16 cellular contexts compared by ENCODE assay signal in genomic region chr7:108291135-108291508, GRCh38.
DNase-seq lines count a peak whose midpoint lies in the region; ATAC-seq, FAIRE-seq and TF ChIP-seq lines count a peak whose summit lies in the region.
"Had no signal": no experiment of that assay in that cellular context is flagged by ENCODE, and none has a peak within 500 bp of the region (broad histone marks: within the 10 kb centered on the region; RNA-seq: fewer than 3 reads in every experiment).

No MANE protein-coding gene starts in this region.

- H3K9me3 ChIP-seq in A673 (ENCODE audit: low read depth, low read length, poor library complexity, severe bottlenecking), result no peaks in the 10 kb centered on the region
- no peaks in the 10 kb centered on the region for H3K9me3 ChIP-seq in SK-N-MC (ENCODE audit: low read depth, low read length)
- no peaks in the 10 kb centered on the region for H3K9me3 ChIP-seq in ectodermal cell (ENCODE audit: control insufficient read depth, low read length)
- H3K9me3 ChIP-seq in PC-9 (ENCODE audit: insufficient read depth, low read depth), result no peaks in the 10 kb centered on the region

- H3K27ac ChIP-seq in A673 (ENCODE audit: low read depth, low read length, poor library complexity, severe bottlenecking), result peak overlapping the region; percentile 86
- peak overlapping the region; percentile 4; the same call in 1 of the 2 replicates for H3K27ac ChIP-seq in SK-N-MC
- peak overlapping the region; percentile 67 for H3K27ac ChIP-seq in ectodermal cell (ENCODE audit: insufficient read depth, low read depth, low read length, poor library complexity, severe bottlenecking)
- H3K27ac ChIP-seq in PC-9, result no peak overlapping the region
- H3K27ac ChIP-seq: HL-60 had no signal

- H3K9me3 Mint-ChIP-seq in nephron, result no peaks in the 10 kb centered on the region
- no peaks in the 10 kb centered on the region for H3K9me3 Mint-ChIP-seq in activated naive CD8-positive, alpha-beta T cell treated with anti-CD3 and anti-CD28 coated beads for 36 hours

- no peak overlapping the region for H2AFZ ChIP-seq in PC-9

- no peaks in the 10 kb centered on the region for H3K27me3 ChIP-seq in A673 (replicated peaks; ENCODE audit: insufficient read depth, low read depth, low read length, poor library complexity)
- H3K27me3 ChIP-seq in ectodermal cell (ENCODE audit: control insufficient read depth, insufficient read depth, low read length, poor library complexity, severe bottlenecking), result no peaks in the 10 kb centered on the region
- H3K27me3 ChIP-seq in PC-9 (ENCODE audit: insufficient read depth, low read depth), result no peaks in the 10 kb centered on the region

- DNase-seq in A673 (ENCODE audit: low spot score) (no peak), SK-N-MC (ENCODE audit: low read depth, low spot score) (no peak), PC-9 (no peak), H54 (ENCODE audit: insufficient read length, low spot score) (no peak)
- DNase-seq in activated naive CD8-positive, alpha-beta T cell treated with anti-CD3 and anti-CD28 coated beads for 36 hours, result no peak
- DNase-seq: DMS153, EL, HCEC 1CT, NCI-H524 had no signal

- no peak for FAIRE-seq in H54 (lab: Jason Lieb, UNC)
- FAIRE-seq: HTR-8/SVneo had no signal

- no peak for ATAC-seq in GM19463 (IDR thresholded peaks at IDR 0.05; ENCODE audit: unreplicated experiment)
- ATAC-seq: Panc1 had no signal

- no peak for TF ChIP-seq POLR2A in H54 (IDR thresholded peaks at IDR 0.05; ENCODE audit: low read depth, low read length)

- no peaks in the 10 kb centered on the region for H3F3A ChIP-seq in PC-9 (ENCODE audit: insufficient read depth, low read depth)

- TF ChIP-seq CTCF in A673 (conservative IDR thresholded peaks at IDR 0.05; ENCODE audit: low read depth, low read length) (no peak), nephron (IDR thresholded peaks at IDR 0.05; ENCODE audit: unreplicated experiment in 3 of 3) (no peak), PC-9 (conservative IDR thresholded peaks at IDR 0.05) (no peak)

- BruUV-seq in A673 (replicated peaks; lab: Mats Ljungman, UMichigan), result TSS peak; percentile 40
- no TSS peak for BruUV-seq in PC-9 (replicated peaks; lab: Mats Ljungman, UMichigan)

- no peaks in the 10 kb centered on the region for H3K27me3 Mint-ChIP-seq in nephron (ENCODE audit: low read depth)
- H3K27me3 Mint-ChIP-seq in activated naive CD8-positive, alpha-beta T cell treated with anti-CD3 and anti-CD28 coated beads for 36 hours, result no peaks in the 10 kb centered on the region

- H3K36me3 Mint-ChIP-seq in nephron (ENCODE audit: low read depth), result no peaks in the 10 kb centered on the region
- peaks cover 12% of the 10 kb centered on the region for H3K36me3 Mint-ChIP-seq in activated naive CD8-positive, alpha-beta T cell treated with anti-CD3 and anti-CD28 coated beads for 36 hours
- H3K36me3 Mint-ChIP-seq: CD14-positive monocyte had no signal

- peak overlapping the region; percentile 11 for H3K9ac ChIP-seq in SK-N-MC (ENCODE audit: insufficient read length)

- H3K4me3 Mint-ChIP-seq in nephron, result no peak overlapping the region
- H3K4me3 Mint-ChIP-seq in activated naive CD8-positive, alpha-beta T cell treated with anti-CD3 and anti-CD28 coated beads for 36 hours, result no peak overlapping the region
- H3K4me3 Mint-ChIP-seq: CD14-positive monocyte had no signal

- H4K20me1 ChIP-seq in PC-9 (ENCODE audit: insufficient read depth), result no peaks in the 10 kb centered on the region

- 100% methylated on average over 1 of the region's 1 CpG; no CpG with 5 or more reads in 1 of the 2 experiments for WGBS in ectodermal cell, 2 experiments

- H3K4me1 Mint-ChIP-seq in nephron, result peaks cover 20% of the 10 kb centered on the region
- H3K4me1 Mint-ChIP-seq in activated naive CD8-positive, alpha-beta T cell treated with anti-CD3 and anti-CD28 coated beads for 36 hours, result peaks cover 17% of the 10 kb centered on the region

- H3K36me3 ChIP-seq in A673 (ENCODE audit: insufficient read depth, low read length, poor library complexity, severe bottlenecking) (no peaks in the 10 kb centered on the region), SK-N-MC (ENCODE audit: insufficient read depth, low read length) (no peaks in the 10 kb centered on the region), ectodermal cell (ENCODE audit: control insufficient read depth, insufficient read depth, low read length) (no peaks in the 10 kb centered on the region), PC-9 (ENCODE audit: low read depth) (no peaks in the 10 kb centered on the region)

- CTCF ChIA-PET in A673 (lab: Charles Lee) (no interaction called here), PC-9 (lab: Charles Lee) (no interaction called here)

- peaks cover 85% of the 10 kb centered on the region for H3K4me1 ChIP-seq in A673 (ENCODE audit: insufficient read depth, low read length, poor library complexity, severe bottlenecking)
- peaks cover 59% of the 10 kb centered on the region for H3K4me1 ChIP-seq in ectodermal cell (ENCODE audit: control insufficient read depth, insufficient read depth, low read length)
- H3K4me1 ChIP-seq in PC-9 (replicated peaks; ENCODE audit: insufficient read depth), result no peaks in the 10 kb centered on the region

- H3K4me2 ChIP-seq in PC-9, result no peak overlapping the region

- H3K4me3 ChIP-seq in A673 (ENCODE audit: low read depth, low read length, poor library complexity, severe bottlenecking), result peak overlapping the region; percentile 13
- peak overlapping the region; percentile 34 for H3K4me3 ChIP-seq in SK-N-MC
- H3K4me3 ChIP-seq in ectodermal cell (ENCODE audit: insufficient read depth, low read depth, low read length), result peak overlapping the region; percentile 10
- no peak overlapping the region for H3K4me3 ChIP-seq in PC-9

- intact Hi-C loops in A673 (cut with micrococcal nuclease; ENCODE audit: unreplicated experiment) (loop anchor here (2.0 to 5.0 kb wide), 2 partner anchors 109 to 164 kb away; no protein-coding TSS in a partner anchor), PC-9 (cut with micrococcal nuclease; ENCODE audit: unreplicated experiment) (no loop called here)

- H3K9me2 ChIP-seq in PC-9 (ENCODE audit: insufficient read depth), result no peaks in the 10 kb centered on the region

- POLR2A ChIA-PET in A673 (lab: Charles Lee; ENCODE audit: low non-redundant PET) (no interaction called here), PC-9 (lab: Charles Lee; ENCODE audit: unreplicated experiment) (no interaction called here)

- no peaks in the 10 kb centered on the region for H3K79me2 ChIP-seq in PC-9 (ENCODE audit: low read depth)

- peak overlapping the region; percentile 79 to 90 (median 90) for H3K27ac Mint-ChIP-seq in nephron
- H3K27ac Mint-ChIP-seq in activated naive CD8-positive, alpha-beta T cell treated with anti-CD3 and anti-CD28 coated beads for 36 hours, result no peak overlapping the region
- H3K27ac Mint-ChIP-seq: CD14-positive monocyte had no signal
